Comparison of ENCODE assay signal across 1 cellular context in genomic region chr11:60059521-60059920, GRCh38.
TF ChIP-seq lines count a peak whose summit lies in the region.

No MANE protein-coding gene starts in this region.

TF ChIP-seq in K562, 482 proteins besides CTCF, POLR2A, EP300 and RAD21:
- peak; percentile 68; the same call in 1 of the 2 replicates for TF ChIP-seq SMARCA5 (IDR thresholded peaks at IDR 0.05)
- 0 out of 2 replicates have a peak, but pooled peaks have one; percentile 27 for TF ChIP-seq CBX1 (IDR thresholded peaks at IDR 0.05; ENCODE audit: low read depth)
- peak in 1 of 2 experiments; percentile 50; a peak in 1 of 4 replicates for TF ChIP-seq KDM1A (IDR thresholded peaks at IDR 0.05)
- 0 out of 2 replicates have a peak, but pooled peaks have one; percentile 29 for TF ChIP-seq HDAC2 (IDR thresholded peaks at IDR 0.05)
- peak; percentile 48 for TF ChIP-seq RBM25 (IDR thresholded peaks at IDR 0.05; ENCODE audit: low read depth, low read length, severe bottlenecking)
- peak; percentile 78 for TF ChIP-seq BCOR (IDR thresholded peaks at IDR 0.05)
- peak; percentile 99 for TF ChIP-seq ZNF146 (CRISPR knock-in tag; IDR thresholded peaks at IDR 0.05; ENCODE audit: unreplicated experiment)
